Comparison of ENCODE assay signal across 1 cellular context in genomic region chr9:116499986-116500871, GRCh38.
TF ChIP-seq lines count a peak whose summit lies in the region.

No MANE protein-coding gene starts in this region.

TF ChIP-seq in A549, 52 proteins besides CTCF, POLR2A, EP300 and RAD21 (continued from another document):
- no peak for TF ChIP-seq REST (IDR thresholded peaks at IDR 0.05)
- no peak for TF ChIP-seq ELK1 (IDR thresholded peaks at IDR 0.05; ENCODE audit: low read depth, low read length)
- no peak for TF ChIP-seq PHF8 (IDR thresholded peaks at IDR 0.05; ENCODE audit: borderline replicate concordance, low read depth)
- TF ChIP-seq HMGXB4 (CRISPR knock-in tag; IDR thresholded peaks at IDR 0.05; ENCODE audit: borderline replicate concordance), result no peak
- no peak for TF ChIP-seq FOXS1 (CRISPR knock-in tag; IDR thresholded peaks at IDR 0.05)
- TF ChIP-seq CEBPB (IDR thresholded peaks at IDR 0.05), result peak; percentile 61 to 78; a peak in 3 of 4 replicates
- no peak for TF ChIP-seq KDM1A (IDR thresholded peaks at IDR 0.05; ENCODE audit: low read depth)
- no peak for TF ChIP-seq KDM5A (IDR thresholded peaks at IDR 0.05)
- no peak for TF ChIP-seq HOXB5 (CRISPR knock-in tag; IDR thresholded peaks at IDR 0.05)
- TF ChIP-seq PBX3 (IDR thresholded peaks at IDR 0.05), result no peak
